In the genomic region with DNA sequence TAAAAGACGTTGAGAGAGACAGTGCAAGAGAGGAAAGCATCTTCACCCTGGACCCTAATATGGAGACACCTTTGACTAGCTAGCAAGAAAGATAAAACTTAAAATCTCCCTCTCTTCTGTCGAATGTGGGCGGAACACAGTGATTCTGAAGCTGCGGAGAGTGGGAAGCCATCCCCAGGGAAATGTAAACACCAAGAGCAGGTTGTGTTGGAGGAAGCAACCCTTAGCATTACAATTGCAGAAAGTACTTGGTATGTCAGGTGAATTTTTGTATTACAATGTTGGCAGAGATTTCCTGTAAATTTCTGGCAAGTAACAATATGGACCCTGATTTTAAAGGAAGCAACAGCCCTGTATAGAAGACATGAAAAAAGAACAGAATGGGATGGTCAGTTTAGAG, we compare ENCODE assay signal across 1 cellular context.
TF ChIP-seq lines count a peak whose summit lies in the region.

No MANE protein-coding gene starts in this region.

TF ChIP-seq in H1, 55 proteins besides CTCF, POLR2A, EP300 and RAD21:
- TF ChIP-seq SP1 (IDR thresholded peaks at IDR 0.05; ENCODE audit: low read depth, low read length) = 0 out of 2 replicates have a peak, but pooled peaks have one; percentile 14
- no peak for TF ChIP-seq CHD1 (IDR thresholded peaks at IDR 0.05; ENCODE audit: low read depth, low read length)
- TF ChIP-seq, protein P1, sequence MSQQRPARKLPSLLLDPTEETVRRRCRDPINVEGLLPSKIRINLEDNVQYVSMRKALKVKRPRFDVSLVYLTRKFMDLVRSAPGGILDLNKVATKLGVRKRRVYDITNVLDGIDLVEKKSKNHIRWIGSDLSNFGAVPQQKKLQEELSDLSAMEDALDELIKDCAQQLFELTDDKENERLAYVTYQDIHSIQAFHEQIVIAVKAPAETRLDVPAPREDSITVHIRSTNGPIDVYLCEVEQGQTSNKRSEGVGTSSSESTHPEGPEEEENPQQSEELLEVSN (IDR thresholded peaks at IDR 0.05) = no peak
TF ChIP-seq in H1: peak in this region for 1.
